Comparison of ENCODE assay signal across 11 cellular contexts in the genomic region with DNA sequence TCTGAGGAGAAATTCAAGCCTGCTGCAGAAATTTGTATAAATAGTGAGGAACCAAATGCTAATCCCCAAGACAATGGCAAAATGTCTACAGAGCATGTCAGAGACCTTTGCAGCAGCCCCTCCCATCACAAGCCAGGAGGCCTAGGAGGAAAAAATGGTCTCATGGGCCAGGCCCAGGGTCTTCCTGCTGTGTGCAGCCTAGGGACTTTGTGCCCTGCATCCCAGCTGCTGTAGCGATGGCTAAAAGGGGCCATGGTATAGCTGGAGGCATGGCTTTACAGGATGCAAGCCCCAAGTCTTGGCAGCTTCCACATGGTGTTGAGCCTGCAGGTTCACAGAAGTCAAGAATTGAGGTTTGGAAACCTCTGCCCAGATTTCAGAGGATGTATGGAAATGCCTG.
"Had no signal": no experiment of that assay in that cellular context is flagged by ENCODE, and none has a peak within 500 bp of the region (broad histone marks: within the 10 kb centered on the region; RNA-seq: fewer than 3 reads in every experiment).

No MANE protein-coding gene starts in this region.

- H3K9me3 ChIP-seq: HAP-1 had no signal

- H3K36me3 ChIP-seq: HAP-1 had no signal

- FAIRE-seq: H1, H54 had no signal

- H3K4me1 ChIP-seq: HAP-1 had no signal

- H3K27ac ChIP-seq: GM23248 had no signal

- ATAC-seq: GM23338, HCT116 had no signal

- H3K4me2 ChIP-seq: GM23338 had no signal

- H3K4me3 ChIP-seq: GM23248, GM23338, HAP-1 had no signal

- DNase-seq: GM23248, GOT3, H7, H9, HCEC 1CT, HFFc6 had no signal
